1 cellular context compared by ENCODE assay signal in genomic region chr12:66683073-66683472, GRCh38.
TF ChIP-seq lines count a peak whose summit lies in the region.

No MANE protein-coding gene starts in this region.

TF ChIP-seq in GM12878, 131 proteins besides CTCF, POLR2A, EP300 and RAD21 (continued from another document):
- no peak for TF ChIP-seq E4F1 (IDR thresholded peaks at IDR 0.05; ENCODE audit: borderline replicate concordance, partially characterized antibody)
- TF ChIP-seq USF2 (IDR thresholded peaks at IDR 0.05; ENCODE audit: borderline replicate concordance, low read depth, low read length) = no peak
- TF ChIP-seq TCF7 (IDR thresholded peaks at IDR 0.05; ENCODE audit: borderline replicate concordance) = no peak
- no peak for TF ChIP-seq TARDBP (IDR thresholded peaks at IDR 0.05; ENCODE audit: borderline replicate concordance)
- no peak for TF ChIP-seq PML (IDR thresholded peaks at IDR 0.05; ENCODE audit: low read length)
- TF ChIP-seq SUZ12 (IDR thresholded peaks at IDR 0.05; ENCODE audit: unreplicated experiment) = no peak
- no peak for TF ChIP-seq BHLHE40 (IDR thresholded peaks at IDR 0.05; ENCODE audit: borderline replicate concordance in 1 of 2, low read depth in 2 of 2, low read length in 1 of 2)
- no peak for TF ChIP-seq PAX5 (IDR thresholded peaks at IDR 0.05; ENCODE audit: borderline replicate concordance, low read depth, low read length)
- TF ChIP-seq JUND (IDR thresholded peaks at IDR 0.05; ENCODE audit: low read depth, low read length) = no peak
- no peak for TF ChIP-seq GATAD2B (conservative IDR thresholded peaks at IDR 0.05; ENCODE audit: low read depth)
- no peak for TF ChIP-seq BACH1 (IDR thresholded peaks at IDR 0.05; ENCODE audit: borderline replicate concordance)
- no peak for TF ChIP-seq PAX8 (IDR thresholded peaks at IDR 0.05)
- no peak for TF ChIP-seq RCOR1 (conservative IDR thresholded peaks at IDR 0.05; ENCODE audit: low read depth, low read length)
- no peak for TF ChIP-seq SIX5 (IDR thresholded peaks at IDR 0.05; ENCODE audit: low read depth, low read length, severe bottlenecking)
- no peak for TF ChIP-seq CHD4 (IDR thresholded peaks at IDR 0.05)
- no peak for TF ChIP-seq BCL11A (IDR thresholded peaks at IDR 0.05; ENCODE audit: low read depth, low read length)
TF ChIP-seq in GM12878: peak in this region for 0.
